ENCODE assay signal across 9 cellular contexts in genomic region chr11:35111171-35112055, GRCh38. TPM values are rescaled to one million over a fixed set of nuclear protein-coding genes. Genes with fewer than 3 reads are reported as not detected.
A peak's percentile ranks its signal among the peaks of the same experiment; 100 is the strongest.
DNase-seq lines count a peak whose midpoint lies in the region; ATAC-seq, FAIRE-seq and TF ChIP-seq lines count a peak whose summit lies in the region.
"Had no signal": no experiment of that assay in that cellular context is flagged by ENCODE, and none has a peak within 500 bp of the region (broad histone marks: within the 10 kb centered on the region; RNA-seq: fewer than 3 reads in every experiment).

No MANE protein-coding gene starts in this region.

- TF ChIP-seq CTCF in PC-3 (conservative IDR thresholded peaks at IDR 0.05; ENCODE audit: low read depth, low read length) (no peak), endothelial cell of umbilical vein (IDR thresholded peaks at IDR 0.05; ENCODE audit: extremely low read depth in 1 of 2, insufficient read depth in 1 of 2, low read depth in 1 of 2, low read length in 2 of 2) (no peak)

- no TSS peak for BruUV-seq in PC-3 (replicated peaks; lab: Mats Ljungman, UMichigan)
- BruUV-seq in endothelial cell of umbilical vein (replicated peaks; lab: Mats Ljungman, UMichigan) = no TSS peak

- H2AFZ ChIP-seq in PC-3 (ENCODE audit: low read length) = peak overlapping the region; percentile 43
- peak overlapping the region; percentile 57 for H2AFZ ChIP-seq in endothelial cell of umbilical vein (ENCODE audit: low read depth, low read length)

- H4K20me1 ChIP-seq in PC-3 (ENCODE audit: low read length) (no peaks in the 10 kb centered on the region), endothelial cell of umbilical vein (replicated peaks; ENCODE audit: control insufficient read depth, extremely low read depth, insufficient read depth, low read length) (no peaks in the 10 kb centered on the region)

- peaks cover 43% of the 10 kb centered on the region for H3K4me1 ChIP-seq in PC-3 (ENCODE audit: insufficient read depth, low read length)
- H3K4me1 ChIP-seq in endothelial cell of umbilical vein (ENCODE audit: control insufficient read depth, extremely low read depth, insufficient read depth, low read length) = peaks cover 15% of the 10 kb centered on the region

- ATAC-seq in PC-3 (peak; percentile 87), GM21786 (IDR thresholded peaks at IDR 0.05; ENCODE audit: unreplicated experiment) (no peak)

- no peaks in the 10 kb centered on the region for H3K9me1 ChIP-seq in endothelial cell of umbilical vein (replicated peaks; ENCODE audit: control insufficient read depth, extremely low read depth, insufficient read depth, low read length)

- dilution Hi-C loops in endothelial cell of umbilical vein (cut with MboI; ENCODE audit: extremely low pct_ligation_motif_present, low sequenced_read_pairs) = no loop called here

- intact Hi-C loops in PC-3 (cut with micrococcal nuclease) = loop anchor here (1.0 kb wide), 1 partner anchor 34 kb away; no protein-coding TSS in a partner anchor
- intact Hi-C loops in endothelial cell of umbilical vein (cut with micrococcal nuclease) = loop anchor here (2.0 kb wide), 1 partner anchor 35 kb away; no protein-coding TSS in a partner anchor

- H3K27ac ChIP-seq in PC-3 (ENCODE audit: low read length) (peak overlapping the region; percentile 96), endothelial cell of umbilical vein (ENCODE audit: insufficient read depth, low read depth, low read length) (peak overlapping the region; percentile 41)
- H3K27ac ChIP-seq: ovary had no signal

- no peaks in the 10 kb centered on the region for H3K9me2 ChIP-seq in PC-3 (replicated peaks; ENCODE audit: low read length)

- TF ChIP-seq POLR2A in endothelial cell of umbilical vein (IDR thresholded peaks at IDR 0.05; ENCODE audit: low read depth, low read length) = peak; percentile 33

- H3K27me3 ChIP-seq in PC-3 (ENCODE audit: low read length) = no peaks in the 10 kb centered on the region
- H3K27me3 ChIP-seq in endothelial cell of umbilical vein (ENCODE audit: control insufficient read depth in 2 of 2, insufficient read depth in 2 of 2, low read length in 2 of 2) = no peaks in the 10 kb centered on the region
- H3K27me3 ChIP-seq: ovary had no signal

- CTCF ChIA-PET in PC-3 (lab: Charles Lee) (no interaction called here), endothelial cell of umbilical vein (lab: Charles Lee) (interaction anchor here (0.6 kb wide), 1 partner anchor 30 kb away, joined by 3 read pairs; no protein-coding TSS in a partner anchor)

- H3K9ac ChIP-seq in PC-3 (ENCODE audit: low read length) = peak overlapping the region; percentile 68
- H3K9ac ChIP-seq in endothelial cell of umbilical vein (replicated peaks; ENCODE audit: extremely low read depth, insufficient read depth, low read length) = no peak overlapping the region

- peak overlapping the region; percentile 53 for H3K4me2 ChIP-seq in PC-3 (ENCODE audit: low read length)
- H3K4me2 ChIP-seq in endothelial cell of umbilical vein (ENCODE audit: insufficient read depth, low read length) = peak overlapping the region; percentile 13

- H3K36me3 ChIP-seq in PC-3 (ENCODE audit: low read depth, low read length) (no peaks in the 10 kb centered on the region), endothelial cell of umbilical vein (ENCODE audit: control insufficient read depth in 2 of 2, extremely low read depth in 1 of 2, insufficient read depth in 2 of 2, low read length in 2 of 2) (no peaks in the 10 kb centered on the region)
- H3K36me3 ChIP-seq: ovary had no signal

- POLR2A ChIA-PET in PC-3 (lab: Charles Lee; ENCODE audit: unreplicated experiment) (interaction anchor here (0.5 to 0.6 kb wide), 2 partner anchors 30 to 1647 kb away, joined by 3 to 5 read pairs; no protein-coding TSS in a partner anchor), endothelial cell of umbilical vein (lab: Charles Lee) (no interaction called here)

- peak; percentile 85 for FAIRE-seq in endothelial cell of umbilical vein (lab: Jason Lieb, UNC)

- peak; percentile 91 for DNase-seq in GM04503 (ENCODE audit: low read depth)
- peak; percentile 88 for DNase-seq in PC-3
- DNase-seq in endothelial cell of umbilical vein (ENCODE audit: low read depth, low spot score) = peak; percentile 47
- peak; percentile 24 for DNase-seq in pulmonary artery endothelial cell (ENCODE audit: low read depth, low spot score)
- DNase-seq in NCI-H2029 (lab: John Stamatoyannopoulos, UW) = no peak
- DNase-seq in SIG-M5 (lab: John Stamatoyannopoulos, UW) = no peak
- no peak for DNase-seq in NOMO-1 treated with DMSO at 0.1 percent for 48 hours (lab: John Stamatoyannopoulos, UW; ENCODE audit: unreplicated experiment)
- DNase-seq: ovary had no signal

- H3K9me3 ChIP-seq in PC-3 (ENCODE audit: low read length) (no peaks in the 10 kb centered on the region), endothelial cell of umbilical vein (replicated peaks; ENCODE audit: control insufficient read depth, insufficient read depth, low read length) (no peaks in the 10 kb centered on the region)
- H3K9me3 ChIP-seq: ovary had no signal

- H3K79me2 ChIP-seq in PC-3 (ENCODE audit: low read length) (no peaks in the 10 kb centered on the region), endothelial cell of umbilical vein (ENCODE audit: control insufficient read depth, insufficient read depth, low read length) (no peaks in the 10 kb centered on the region)

- H3K4me3 ChIP-seq in PC-3 (ENCODE audit: low read length) = no peak overlapping the region
- H3K4me3 ChIP-seq in endothelial cell of umbilical vein (replicated peaks in 1 of 3; ENCODE audit: insufficient read depth in 1 of 3, low read depth in 1 of 3, low read length in 3 of 3) = no peak overlapping the region
- H3K4me3 ChIP-seq: ovary had no signal

- no peaks in the 10 kb centered on the region for H3F3A ChIP-seq in PC-3 (ENCODE audit: low read length, unreplicated experiment)

TF ChIP-seq in endothelial cell of umbilical vein, 7 proteins besides CTCF, POLR2A, EP300 and RAD21:
- TF ChIP-seq GATA2 (IDR thresholded peaks at IDR 0.05; ENCODE audit: insufficient read depth, insufficient read length, low read depth, low read length) (peak; percentile 96), FOS (IDR thresholded peaks at IDR 0.05; ENCODE audit: borderline replicate concordance, insufficient read depth, low read length) (peak; percentile 65), POLR2AphosphoS5 (IDR thresholded peaks at IDR 0.05; ENCODE audit: insufficient read depth, low read depth, low read length) (peak; percentile 42), EZH2 (IDR thresholded peaks at IDR 0.05; ENCODE audit: borderline replicate concordance, low read depth, low read length, severe bottlenecking) (no peak)
- TF ChIP-seq, protein P1, sequence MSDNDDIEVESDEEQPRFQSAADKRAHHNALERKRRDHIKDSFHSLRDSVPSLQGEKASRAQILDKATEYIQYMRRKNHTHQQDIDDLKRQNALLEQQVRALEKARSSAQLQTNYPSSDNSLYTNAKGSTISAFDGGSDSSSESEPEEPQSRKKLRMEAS (IDR thresholded peaks at IDR 0.05; ENCODE audit: insufficient read depth, insufficient read length) = no peak

RNA-seq across cellular contexts. Expression of gene CD44, which starts 27.6 kb away (rescaled TPM):
- total RNA-seq in PC-3 (2014; rRNA removed) = 181 and 241 TPM in 2 replicates
- 26.3 and 68.3 TPM in 2 replicates for total RNA-seq in endothelial cell of umbilical vein
- 25.5 and 27.5 TPM in 2 replicates for polyA plus RNA-seq in endothelial cell of umbilical vein
- 42.8 and 46.3 TPM in 2 replicates for polyA plus RNA-seq in endothelial cell of umbilical vein (2011; cell fraction: cytosol; rRNA removed)
- 27.3 and 33.4 TPM in 2 replicates for polyA plus RNA-seq in endothelial cell of umbilical vein (2011; cell fraction: nucleus; rRNA removed)
- 458 and 487 TPM in 2 replicates for polyA plus RNA-seq in endothelial cell of umbilical vein (2012)
- 41.8 and 46.8 TPM in 2 replicates for polyA minus RNA-seq in endothelial cell of umbilical vein
- 191 TPM for polyA minus RNA-seq in endothelial cell of umbilical vein (2011; cell fraction: cytosol; rRNA and poly(A)+ RNA removed)
- 28.1 and 51.4 TPM in 2 replicates for polyA minus RNA-seq in endothelial cell of umbilical vein (2011; cell fraction: nucleus; rRNA and poly(A)+ RNA removed)
- 22.8 and 67.5 TPM in 2 replicates for total RNA-seq in pulmonary artery endothelial cell

Comparison
In these comparisons a context has a peak if more than half of its experiments do, and no peak if none do; other contexts are left out.
1. DNase-seq: peak in GM04503 (single experiment), PC-3 (single experiment), endothelial cell of umbilical vein (single experiment) and pulmonary artery endothelial cell (single experiment); none in NCI-H2029 (single experiment), SIG-M5 (single experiment) and NOMO-1 treated with DMSO at 0.1 percent for 48 hours (single experiment).